Comparison of ENCODE assay signal across 7 cellular contexts in genomic region chr1:53062731-53063591, GRCh38. TPM values are rescaled to one million over a fixed set of nuclear protein-coding genes. Genes with fewer than 3 reads are reported as not detected.
DNase-seq lines count a peak whose midpoint lies in the region; TF ChIP-seq lines count a peak whose summit lies in the region.

No MANE protein-coding gene starts in this region.

- H3K9me3 ChIP-seq in HUES6 (ENCODE audit: control insufficient read depth, insufficient read depth, low read depth, low read length) (no peaks in the 10 kb centered on the region), stomach (no peaks in the 10 kb centered on the region)

- H3K4me3 ChIP-seq in HUES6 (ENCODE audit: low read depth, low read length), result peak overlapping the region; percentile 62
- H3K4me3 ChIP-seq in dorsolateral prefrontal cortex, result peak overlapping the region; percentile 43 to 80 (median 64)
- peak overlapping the region; percentile 35 for H3K4me3 ChIP-seq in lower leg skin (ENCODE audit: low read depth, poor library complexity, severe bottlenecking)
- H3K4me3 ChIP-seq in stomach, result peak overlapping the region; percentile 66 to 79 (median 68)

- no peak for TF ChIP-seq CTCF in dorsolateral prefrontal cortex (IDR thresholded peaks at IDR 0.05 in 54 of 56, conservative IDR thresholded peaks at IDR 0.05 in 2 of 56; ENCODE audit: low read depth in 1 of 56, partially characterized antibody in 56 of 56)
- TF ChIP-seq CTCF in lower leg skin (IDR thresholded peaks at IDR 0.05), result no peak
- no peak for TF ChIP-seq CTCF in stomach (IDR thresholded peaks at IDR 0.05)

- H3K36me3 ChIP-seq in HUES6 (ENCODE audit: control insufficient read depth, insufficient read depth, low read length) (no peaks in the 10 kb centered on the region), stomach (no peaks in the 10 kb centered on the region)

- TF ChIP-seq POLR2A in lower leg skin (IDR thresholded peaks at IDR 0.05) (no peak), stomach (IDR thresholded peaks at IDR 0.05) (no peak)

- 26 to 27% methylated on average over 47 to 52 of the region's 58 CpGs for WGBS in lower leg skin, 2 donors
- 20 to 72% (median 31%) methylated on average over 15 to 58 of the region's 58 CpGs for WGBS in stomach, 5 donors

- DNase-seq in dorsolateral prefrontal cortex (peak in 1 of 10 donors; percentile 36), lower leg skin (ENCODE audit: low spot score in 2 of 2) (peak; percentile 12 to 86), stomach (no peak), 8988T (no peak)
- DNase-seq in effector CD8-positive, alpha-beta T cell (lab: John Stamatoyannopoulos, UW), result no peak
- DNase-seq in stimulated activated CD4-positive, alpha-beta T cell treated with anti-CD3 and anti-CD28 coated beads, Interleukin-4, amount 100 ng/mL, for 24 hours, result no peak

- TF ChIP-seq EP300 in stomach (IDR thresholded peaks at IDR 0.05), result no peak

- H3K27me3 ChIP-seq in HUES6 (ENCODE audit: control insufficient read depth, insufficient read depth, low read length) (peaks cover 78% of the 10 kb centered on the region), dorsolateral prefrontal cortex (peaks cover 0 to 22% (median 8%) of the 10 kb centered on the region in 45 donors), stomach (peaks cover 0 to 30% (median 22%) of the 10 kb centered on the region in 3 donors)

- H3K4me1 ChIP-seq in HUES6 (ENCODE audit: control insufficient read depth, insufficient read depth, low read length) (peaks cover 17% of the 10 kb centered on the region), stomach (peaks cover 18 to 56% (median 34%) of the 10 kb centered on the region in 4 donors)

- intact Hi-C loops in dorsolateral prefrontal cortex (cut with DNase I) (no loop called here), lower leg skin (cut with DNase I; ENCODE audit: low total_unique reads) (loop anchor here (10.0 kb wide), 1 partner anchor 48 kb away; no protein-coding TSS in a partner anchor), stomach (cut with DNase I; ENCODE audit: low total_unique reads) (no loop called here)

- H3K27ac ChIP-seq in HUES6 (ENCODE audit: low read depth, low read length) (no peak overlapping the region), dorsolateral prefrontal cortex (peak overlapping the region in 11 of 59 donors; percentile 9 to 79 (median 61)), stomach (peak overlapping the region in 4 of 5 donors; percentile 72 to 86 (median 78))

- no peak overlapping the region for H3K9ac ChIP-seq in HUES6 (ENCODE audit: low read length)

RNA-seq across cellular contexts. Expression of gene PODN, which starts 0.9 kb away (rescaled TPM):
- total RNA-seq in dorsolateral prefrontal cortex, result 10 to 100 TPM in 8 of 120 experiments, 1 to 10 TPM in 112; 2.3 to 13.8 (median 5.2) TPM
- total RNA-seq in lower leg skin, result 10 to 100 TPM; 11.3 to 58.8 (median 14.4) TPM
- 100 to 1,000 TPM in 3 of 5 donors, 10 to 100 TPM in 2; 19.8 to 356 (median 128) TPM for total RNA-seq in stomach
- 10 to 100 TPM in 1 of 3 donors, 1 to 10 TPM in 2; 8.3 to 18.4 (median 9.6) TPM for polyA plus RNA-seq in stomach

Comparison
In these comparisons a context has a peak if more than half of its experiments do, and no peak if none do; other contexts are left out.
1. DNase-seq: peak in lower leg skin (2 of 2); none in stomach (single experiment), effector CD8-positive, alpha-beta T cell (single experiment), stimulated activated CD4-positive, alpha-beta T cell treated with anti-CD3 and anti-CD28 coated beads, Interleukin-4, amount 100 ng/mL, for 24 hours (single experiment) and 8988T (single experiment).
2. Peak in every context shown above with its lines, with median percentiles within 50 percentile points of each other: H3K4me3 ChIP-seq.